In the genomic region with DNA sequence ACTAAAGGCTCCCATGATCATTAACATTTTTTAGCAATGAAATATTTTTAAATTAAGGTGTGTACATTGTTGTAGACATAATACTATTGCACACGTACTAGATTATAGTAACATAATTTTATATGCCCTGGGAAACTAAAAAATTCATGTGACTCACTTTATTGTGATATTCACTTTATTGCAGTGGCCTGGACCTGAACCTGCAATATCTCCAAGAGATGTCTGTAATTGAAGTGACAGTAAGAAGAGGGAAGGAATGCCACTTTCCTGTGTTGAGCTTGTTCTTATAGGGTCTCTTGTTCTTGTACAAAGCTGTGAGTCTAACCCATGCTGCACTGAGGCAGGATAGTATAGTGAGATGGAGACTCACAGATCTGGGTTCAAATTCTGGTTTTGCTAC, we compare ENCODE assay signal across 17 cellular contexts.
DNase-seq lines count a peak whose midpoint lies in the region; ATAC-seq and TF ChIP-seq lines count a peak whose summit lies in the region.
"Had no signal": no experiment of that assay in that cellular context is flagged by ENCODE, and none has a peak within 500 bp of the region (broad histone marks: within the 10 kb centered on the region; RNA-seq: fewer than 3 reads in every experiment).

No MANE protein-coding gene starts in this region.

- TF ChIP-seq POLR2A in gastroesophageal sphincter (IDR thresholded peaks at IDR 0.05) = no peak

- no peak overlapping the region for H3K27ac ChIP-seq in gastroesophageal sphincter
- H3K27ac ChIP-seq: 22Rv1; BLaER1 treated with 17β-estradiol and CSF1 and Interleukin-3, amounts not matched to agents 10 nM and 100 nM; C4-2B had no signal

- H3K4me3 ChIP-seq in gastroesophageal sphincter = no peak overlapping the region
- H3K4me3 ChIP-seq: A549; BLaER1 treated with 17β-estradiol and CSF1 and Interleukin-3, amounts not matched to agents 10 nM and 100 nM had no signal

- TF ChIP-seq EP300 in gastroesophageal sphincter (IDR thresholded peaks at IDR 0.05) = no peak

- no peak for TF ChIP-seq CTCF in gastroesophageal sphincter (IDR thresholded peaks at IDR 0.05)

- DNase-seq in SK-N-DZ (ENCODE audit: low spot score) (peak; percentile 17), left colon (no peak)
- DNase-seq in stimulated activated CD4-positive, alpha-beta T cell treated with anti-CD3 and anti-CD28 coated beads, Interleukin-1b, Interleukin-23, amount 100 ng/mL, for 48 hours = no peak
- DNase-seq: AML-193; Caco-2; Calu3; CD4-positive, alpha-beta T cell; CD8-positive, alpha-beta T cell; DMS79 treated with DMSO at 0.1 percent for 48 hours; GF-D8 had no signal

- H3K36me3 ChIP-seq in gastroesophageal sphincter = no peaks in the 10 kb centered on the region
- H3K36me3 ChIP-seq: BLaER1 treated with 17β-estradiol and CSF1 and Interleukin-3, amounts not matched to agents 10 nM and 100 nM had no signal

- peak; percentile 65 for ATAC-seq in SK-N-SH treated with all-trans-retinoic acid at 6 μM for 48 hours
- peak; percentile 66 for ATAC-seq in left colon
- ATAC-seq in gastroesophageal sphincter = no peak
- ATAC-seq in HG03457 (IDR thresholded peaks at IDR 0.05; ENCODE audit: unreplicated experiment) = no peak
- ATAC-seq: A549; CD8-positive, alpha-beta T cell had no signal

- H3K27me3 ChIP-seq in gastroesophageal sphincter = no peaks in the 10 kb centered on the region
- H3K27me3 ChIP-seq: BLaER1 treated with 17β-estradiol and CSF1 and Interleukin-3, amounts not matched to agents 10 nM and 100 nM had no signal

- no peaks in the 10 kb centered on the region for H3K9me3 ChIP-seq in gastroesophageal sphincter
- H3K9me3 ChIP-seq: BLaER1 treated with 17β-estradiol and CSF1 and Interleukin-3, amounts not matched to agents 10 nM and 100 nM; Caco-2 had no signal

- intact Hi-C loops in left colon (cut with DNase I, micrococcal nuclease) = loop anchor here in 1 of 2 donors (10.0 kb wide), 1 partner anchor 1423 kb away; no protein-coding TSS in a partner anchor

- WGBS in gastroesophageal sphincter (ENCODE audit: low coverage in 1 of 2), 2 donors = 78 to 87% methylated on average over 1 of the region's 1 CpG

- peaks cover 0 to 9% (median 6%) of the 10 kb centered on the region in 3 donors for H3K4me1 ChIP-seq in gastroesophageal sphincter
- H3K4me1 ChIP-seq: Caco-2 had no signal

TF ChIP-seq in SK-N-SH treated with all-trans-retinoic acid at 6 μM for 48 hours, 23 proteins besides CTCF, POLR2A, EP300 and RAD21:
- TF ChIP-seq ISL1 (CRISPR knock-in tag; IDR thresholded peaks at IDR 0.05) (peak; percentile 73), ZC3H10 (CRISPR knock-in tag; IDR thresholded peaks at IDR 0.05) (no peak), OSR1 (CRISPR knock-in tag; IDR thresholded peaks at IDR 0.05) (no peak)
- TF ChIP-seq, protein P1, sequence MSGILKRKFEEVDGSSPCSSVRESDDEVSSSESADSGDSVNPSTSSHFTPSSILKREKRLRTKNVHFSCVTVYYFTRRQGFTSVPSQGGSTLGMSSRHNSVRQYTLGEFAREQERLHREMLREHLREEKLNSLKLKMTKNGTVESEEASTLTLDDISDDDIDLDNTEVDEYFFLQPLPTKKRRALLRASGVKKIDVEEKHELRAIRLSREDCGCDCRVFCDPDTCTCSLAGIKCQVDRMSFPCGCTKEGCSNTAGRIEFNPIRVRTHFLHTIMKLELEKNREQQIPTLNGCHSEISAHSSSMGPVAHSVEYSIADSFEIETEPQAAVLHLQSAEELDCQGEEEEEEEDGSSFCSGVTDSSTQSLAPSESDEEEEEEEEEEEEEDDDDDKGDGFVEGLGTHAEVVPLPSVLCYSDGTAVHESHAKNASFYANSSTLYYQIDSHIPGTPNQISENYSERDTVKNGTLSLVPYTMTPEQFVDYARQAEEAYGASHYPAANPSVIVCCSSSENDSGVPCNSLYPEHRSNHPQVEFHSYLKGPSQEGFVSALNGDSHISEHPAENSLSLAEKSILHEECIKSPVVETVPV (CRISPR knock-in tag; IDR thresholded peaks at IDR 0.05) = no peak

Comparison
In these comparisons a context has a peak if more than half of its experiments do, and no peak if none do; other contexts are left out.
1. ATAC-seq: peak in SK-N-SH treated with all-trans-retinoic acid at 6 μM for 48 hours (single experiment) and left colon (single experiment); none in gastroesophageal sphincter (single experiment) and HG03457 (single experiment).